ENCODE assay signal across 25 cellular contexts in genomic region chr10:17980796-17981195, GRCh38. TPM values are rescaled to one million over a fixed set of nuclear protein-coding genes. Genes with fewer than 3 reads are reported as not detected.
"Had no signal": no experiment of that assay in that cellular context is flagged by ENCODE, and none has a peak within 500 bp of the region (broad histone marks: within the 10 kb centered on the region; RNA-seq: fewer than 3 reads in every experiment).

No MANE protein-coding gene starts in this region.

- H3K27ac Mint-ChIP-seq: activated CD4-positive, alpha-beta memory T cell treated with anti-CD3 and anti-CD28 coated beads for 36 hours; activated CD4-positive, alpha-beta T cell treated with anti-CD3 and anti-CD28 coated beads for 36 hours; activated CD8-positive, alpha-beta memory T cell treated with anti-CD3 and anti-CD28 coated beads, Interleukin-2, amount 10 ng/mL, durations not matched to agents 7 days and 5 days; activated naive CD8-positive, alpha-beta T cell treated with anti-CD3 and anti-CD28 coated beads for 36 hours; dendritic cell treated with granulocyte-macrophage colony-stimulating factor and Interleukin-4, amounts not matched to agents 40 ng/mL and 50 ng/mL, for 4 days; WTC11 had no signal

- H3K27ac ChIP-seq: esophagus squamous epithelium, psoas muscle, stomach had no signal

- H3K9me3 Mint-ChIP-seq: activated CD4-positive, alpha-beta memory T cell treated with anti-CD3 and anti-CD28 coated beads for 36 hours; dendritic cell treated with granulocyte-macrophage colony-stimulating factor and Interleukin-4, amounts not matched to agents 40 ng/mL and 50 ng/mL, for 4 days; nephron progenitor cell; WTC11 had no signal

- H3K27me3 ChIP-seq: esophagus squamous epithelium, stomach had no signal

- H3K27me3 Mint-ChIP-seq: activated CD4-positive, alpha-beta memory T cell treated with anti-CD3 and anti-CD28 coated beads for 36 hours; activated CD8-positive, alpha-beta memory T cell treated with anti-CD3 and anti-CD28 coated beads, Interleukin-2, amount 10 ng/mL, durations not matched to agents 7 days and 5 days; activated naive CD8-positive, alpha-beta T cell treated with anti-CD3 and anti-CD28 coated beads for 36 hours had no signal

- H3K36me3 Mint-ChIP-seq: activated CD4-positive, alpha-beta memory T cell treated with anti-CD3 and anti-CD28 coated beads for 36 hours; activated CD8-positive, alpha-beta memory T cell treated with anti-CD3 and anti-CD28 coated beads, Interleukin-2, amount 10 ng/mL, durations not matched to agents 7 days and 5 days; activated naive CD8-positive, alpha-beta T cell treated with anti-CD3 and anti-CD28 coated beads for 36 hours; WTC11 had no signal

- ATAC-seq: activated CD4-positive, alpha-beta T cell treated with anti-CD3 and anti-CD28 coated beads for 36 hours; activated CD8-positive, alpha-beta memory T cell treated with anti-CD3 and anti-CD28 coated beads, Interleukin-2, amount 10 ng/mL, durations not matched to agents 7 days and 5 days; left lobe of liver; psoas muscle; right cardiac atrium; WTC11 had no signal

- FAIRE-seq: endothelial cell of umbilical vein, frontal cortex, kidney, small intestine, TTC549 had no signal

- H3K4me3 ChIP-seq: esophagus squamous epithelium, psoas muscle, stomach had no signal

- H3K4me1 Mint-ChIP-seq: activated CD4-positive, alpha-beta T cell treated with anti-CD3 and anti-CD28 coated beads for 36 hours; activated CD8-positive, alpha-beta memory T cell treated with anti-CD3 and anti-CD28 coated beads, Interleukin-2, amount 10 ng/mL, durations not matched to agents 7 days and 5 days; activated naive CD8-positive, alpha-beta T cell treated with anti-CD3 and anti-CD28 coated beads for 36 hours; nephron progenitor cell had no signal

- DNase-seq: activated CD4-positive, alpha-beta memory T cell treated with anti-CD3 and anti-CD28 coated beads for 36 hours; activated CD4-positive, alpha-beta T cell treated with anti-CD3 and anti-CD28 coated beads for 36 hours; activated CD8-positive, alpha-beta memory T cell treated with anti-CD3 and anti-CD28 coated beads, Interleukin-2, amount 10 ng/mL, durations not matched to agents 7 days and 5 days; activated naive CD8-positive, alpha-beta T cell treated with anti-CD3 and anti-CD28 coated beads for 36 hours; anterior cingulate cortex; effector memory CD4-positive, alpha-beta T cell; esophagus squamous epithelium; head of caudate nucleus; kidney; midbrain; nephron progenitor cell; psoas muscle; right cardiac atrium; small intestine; stimulated activated CD4-positive, alpha-beta T cell treated with anti-CD3 and anti-CD28 coated beads, Interleukin-4, amount 100 ng/mL, for 1 hour; stomach; SW 1271; T-helper 2 cell; trophoblast cell had no signal

- H3K4me1 ChIP-seq: esophagus squamous epithelium, psoas muscle, stomach had no signal

- H3K4me3 Mint-ChIP-seq: activated CD4-positive, alpha-beta memory T cell treated with anti-CD3 and anti-CD28 coated beads for 36 hours; activated CD4-positive, alpha-beta T cell treated with anti-CD3 and anti-CD28 coated beads for 36 hours; activated CD8-positive, alpha-beta memory T cell treated with anti-CD3 and anti-CD28 coated beads, Interleukin-2, amount 10 ng/mL, durations not matched to agents 7 days and 5 days; activated naive CD8-positive, alpha-beta T cell treated with anti-CD3 and anti-CD28 coated beads for 36 hours; dendritic cell treated with granulocyte-macrophage colony-stimulating factor and Interleukin-4, amounts not matched to agents 40 ng/mL and 50 ng/mL, for 4 days; nephron progenitor cell; WTC11 had no signal

- H3K36me3 ChIP-seq: esophagus squamous epithelium, stomach had no signal

- H3K9me3 ChIP-seq: esophagus squamous epithelium, psoas muscle, stomach had no signal

RNA-seq across cellular contexts. Expression of gene SLC39A12, which starts 29.1 kb away (rescaled TPM):
- total RNA-seq: activated CD4-positive, alpha-beta memory T cell treated with anti-CD3 and anti-CD28 coated beads for 36 hours; activated CD4-positive, alpha-beta T cell treated with anti-CD3 and anti-CD28 coated beads for 36 hours; activated CD8-positive, alpha-beta memory T cell treated with anti-CD3 and anti-CD28 coated beads, Interleukin-2, amount 10 ng/mL, durations not matched to agents 7 days and 5 days; activated naive CD8-positive, alpha-beta T cell treated with anti-CD3 and anti-CD28 coated beads for 36 hours; endothelial cell of umbilical vein; esophagus squamous epithelium; psoas muscle; right cardiac atrium; stomach; WTC11 had no signal
- polyA plus RNA-seq: endothelial cell of umbilical vein, stomach had no signal
